ENCODE assay signal across 8 cellular contexts in the genomic region with DNA sequence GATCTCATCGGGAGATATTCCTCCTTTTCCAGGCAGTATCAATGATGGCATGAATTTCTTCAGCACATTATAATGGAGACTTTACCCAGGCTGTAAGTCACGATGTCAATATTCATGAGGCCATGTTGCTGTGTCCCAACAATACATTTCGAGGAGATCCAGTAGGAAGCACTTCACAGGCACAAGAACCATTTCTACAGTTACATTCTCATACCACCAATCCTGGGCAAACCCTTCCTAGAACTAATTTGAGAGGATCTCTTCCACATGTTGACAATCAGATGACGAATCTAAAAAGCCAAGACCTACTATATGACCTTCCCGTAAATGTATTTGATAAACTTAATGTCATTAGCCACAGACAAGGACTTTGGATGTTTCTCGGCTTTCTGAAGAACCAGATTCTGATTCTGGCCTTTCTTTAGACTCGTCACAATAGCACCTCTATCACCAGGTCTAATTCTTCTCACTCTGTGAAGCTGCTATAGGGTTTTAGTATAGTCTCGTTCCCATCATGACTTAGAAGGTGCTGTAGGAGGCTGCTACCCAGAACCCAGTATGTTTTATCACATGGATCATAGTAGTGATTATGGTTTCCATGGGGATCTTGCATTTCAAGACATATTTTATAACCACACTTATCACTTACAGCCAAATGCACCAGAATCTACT. TPM values are rescaled to one million over a fixed set of nuclear protein-coding genes. Genes with fewer than 3 reads are reported as not detected.
DNase-seq lines count a peak whose midpoint lies in the region; ATAC-seq, FAIRE-seq and TF ChIP-seq lines count a peak whose summit lies in the region.

No MANE protein-coding gene starts in this region.

- H3K4me3 ChIP-seq in fibroblast of pulmonary artery (replicated peaks; ENCODE audit: low read depth, low read length): peak overlapping the region; percentile 62

- peaks cover 23% of the 10 kb centered on the region for H3K4me1 Mint-ChIP-seq in activated naive CD4-positive, alpha-beta T cell treated with anti-CD3 and anti-CD28 coated beads for 36 hours (ENCODE audit: low read depth)
- peaks cover 23% of the 10 kb centered on the region for H3K4me1 Mint-ChIP-seq in stimulated activated naive CD8-positive, alpha-beta T cell treated with anti-CD3 and anti-CD28 coated beads, Interleukin-15, amount 100 ng/mL, for 72 hours

- H3K9me3 Mint-ChIP-seq in activated naive CD4-positive, alpha-beta T cell treated with anti-CD3 and anti-CD28 coated beads for 36 hours: peaks cover 18% of the 10 kb centered on the region
- peaks cover 19 to 24% of the 10 kb centered on the region in 2 donors for H3K9me3 Mint-ChIP-seq in activated naive CD4-positive, alpha-beta T cell treated with anti-CD3 and anti-CD28 coated beads, Interleukin-2, amount 50 U/mL, for 72 hours
- peaks cover 23 to 25% of the 10 kb centered on the region in 2 donors for H3K9me3 Mint-ChIP-seq in stimulated activated naive CD8-positive, alpha-beta T cell treated with anti-CD3 and anti-CD28 coated beads, Interleukin-15, amount 100 ng/mL, for 72 hours

- no peak overlapping the region for H3K27ac Mint-ChIP-seq in activated naive CD4-positive, alpha-beta T cell treated with anti-CD3 and anti-CD28 coated beads for 36 hours
- H3K27ac Mint-ChIP-seq in activated naive CD4-positive, alpha-beta T cell treated with anti-CD3 and anti-CD28 coated beads, Interleukin-2, amount 50 U/mL, for 72 hours: peak overlapping the region in 1 of 2 donors; percentile 37
- no peak overlapping the region for H3K27ac Mint-ChIP-seq in stimulated activated naive CD8-positive, alpha-beta T cell treated with anti-CD3 and anti-CD28 coated beads, Interleukin-15, amount 100 ng/mL, for 72 hours

- intact Hi-C loops in activated naive CD4-positive, alpha-beta T cell treated with anti-CD3 and anti-CD28 coated beads for 36 hours (cut with micrococcal nuclease): loop anchor here (1.0 to 5.0 kb wide), 2 partner anchors 92 to 101 kb away; partner anchors contain the start of genes GPT2, ORC6 and VPS35

- ATAC-seq in activated naive CD4-positive, alpha-beta T cell treated with anti-CD3 and anti-CD28 coated beads, Interleukin-2, amount 50 U/mL, for 72 hours: no peak
- ATAC-seq in stimulated activated naive CD8-positive, alpha-beta T cell treated with anti-CD3 and anti-CD28 coated beads, Interleukin-15, amount 100 ng/mL, for 72 hours: no peak
- ATAC-seq in GM19452 (IDR thresholded peaks at IDR 0.05; ENCODE audit: unreplicated experiment): no peak

- FAIRE-seq in RCC 7860 (lab: Jason Lieb, UNC): no peak

- CTCF ChIA-PET in activated naive CD4-positive, alpha-beta T cell treated with anti-CD3 and anti-CD28 coated beads for 36 hours (lab: Charles Lee): interaction anchor here (1.5 kb wide), 1 partner anchor 10 kb away, joined by 4 read pairs; no protein-coding TSS in a partner anchor

- H3K36me3 Mint-ChIP-seq in activated naive CD4-positive, alpha-beta T cell treated with anti-CD3 and anti-CD28 coated beads for 36 hours (ENCODE audit: low read depth): peaks cover 14% of the 10 kb centered on the region
- H3K36me3 Mint-ChIP-seq in activated naive CD4-positive, alpha-beta T cell treated with anti-CD3 and anti-CD28 coated beads, Interleukin-2, amount 50 U/mL, for 72 hours: peaks cover 23 to 29% of the 10 kb centered on the region in 2 donors

- H3K4me3 Mint-ChIP-seq in activated naive CD4-positive, alpha-beta T cell treated with anti-CD3 and anti-CD28 coated beads for 36 hours: peak overlapping the region; percentile 74
- peak overlapping the region; percentile 79 to 87 for H3K4me3 Mint-ChIP-seq in stimulated activated naive CD8-positive, alpha-beta T cell treated with anti-CD3 and anti-CD28 coated beads, Interleukin-15, amount 100 ng/mL, for 72 hours

- no peaks in the 10 kb centered on the region for H3K27me3 Mint-ChIP-seq in activated naive CD4-positive, alpha-beta T cell treated with anti-CD3 and anti-CD28 coated beads for 36 hours (ENCODE audit: low read depth)
- no peaks in the 10 kb centered on the region for H3K27me3 Mint-ChIP-seq in stimulated activated naive CD8-positive, alpha-beta T cell treated with anti-CD3 and anti-CD28 coated beads, Interleukin-15, amount 100 ng/mL, for 72 hours

- DNase-seq in activated naive CD4-positive, alpha-beta T cell treated with anti-CD3 and anti-CD28 coated beads for 36 hours: no peak
- no peak for DNase-seq in activated naive CD4-positive, alpha-beta T cell treated with anti-CD3 and anti-CD28 coated beads, Interleukin-2, amount 50 U/mL, for 72 hours (ENCODE audit: low spot score in 2 of 2)
- DNase-seq in fibroblast of pulmonary artery (ENCODE audit: low read depth) (no peak), GM03348 (ENCODE audit: low spot score) (no peak), RCC 7860 (ENCODE audit: low spot score) (no peak)
- DNase-seq in stimulated activated naive CD8-positive, alpha-beta T cell treated with anti-CD3 and anti-CD28 coated beads, Interleukin-15, amount 100 ng/mL, for 72 hours: no peak

- TF ChIP-seq CTCF in VCaP (conservative IDR thresholded peaks at IDR 0.05) (no peak), fibroblast of pulmonary artery (IDR thresholded peaks at IDR 0.05; ENCODE audit: low read length, missing control alignments) (no peak)

- H3K27ac ChIP-seq in VCaP: peak overlapping the region; percentile 48; the same call in 1 of the 2 replicates

RNA-seq across cellular contexts. Expression of gene C16orf87, which starts 40.2 kb away (rescaled TPM):
- 10 to 100 TPM; 13.4 to 13.5 TPM for total RNA-seq in activated naive CD4-positive, alpha-beta T cell treated with anti-CD3 and anti-CD28 coated beads for 36 hours
- total RNA-seq in activated naive CD4-positive, alpha-beta T cell treated with anti-CD3 and anti-CD28 coated beads, Interleukin-2, amount 50 U/mL, for 72 hours: 10 to 100 TPM; 15.8 to 15.9 TPM

RNA-seq across cellular contexts. Expression of gene MYLK3, which starts 42.6 kb away (rescaled TPM):
- total RNA-seq in activated naive CD4-positive, alpha-beta T cell treated with anti-CD3 and anti-CD28 coated beads for 36 hours: under 1 TPM; 0.05 to 0.17 TPM
- under 1 TPM; 0.50 to 0.51 TPM for total RNA-seq in activated naive CD4-positive, alpha-beta T cell treated with anti-CD3 and anti-CD28 coated beads, Interleukin-2, amount 50 U/mL, for 72 hours
